Comparison of ENCODE assay signal across 10 cellular contexts in the genomic region with DNA sequence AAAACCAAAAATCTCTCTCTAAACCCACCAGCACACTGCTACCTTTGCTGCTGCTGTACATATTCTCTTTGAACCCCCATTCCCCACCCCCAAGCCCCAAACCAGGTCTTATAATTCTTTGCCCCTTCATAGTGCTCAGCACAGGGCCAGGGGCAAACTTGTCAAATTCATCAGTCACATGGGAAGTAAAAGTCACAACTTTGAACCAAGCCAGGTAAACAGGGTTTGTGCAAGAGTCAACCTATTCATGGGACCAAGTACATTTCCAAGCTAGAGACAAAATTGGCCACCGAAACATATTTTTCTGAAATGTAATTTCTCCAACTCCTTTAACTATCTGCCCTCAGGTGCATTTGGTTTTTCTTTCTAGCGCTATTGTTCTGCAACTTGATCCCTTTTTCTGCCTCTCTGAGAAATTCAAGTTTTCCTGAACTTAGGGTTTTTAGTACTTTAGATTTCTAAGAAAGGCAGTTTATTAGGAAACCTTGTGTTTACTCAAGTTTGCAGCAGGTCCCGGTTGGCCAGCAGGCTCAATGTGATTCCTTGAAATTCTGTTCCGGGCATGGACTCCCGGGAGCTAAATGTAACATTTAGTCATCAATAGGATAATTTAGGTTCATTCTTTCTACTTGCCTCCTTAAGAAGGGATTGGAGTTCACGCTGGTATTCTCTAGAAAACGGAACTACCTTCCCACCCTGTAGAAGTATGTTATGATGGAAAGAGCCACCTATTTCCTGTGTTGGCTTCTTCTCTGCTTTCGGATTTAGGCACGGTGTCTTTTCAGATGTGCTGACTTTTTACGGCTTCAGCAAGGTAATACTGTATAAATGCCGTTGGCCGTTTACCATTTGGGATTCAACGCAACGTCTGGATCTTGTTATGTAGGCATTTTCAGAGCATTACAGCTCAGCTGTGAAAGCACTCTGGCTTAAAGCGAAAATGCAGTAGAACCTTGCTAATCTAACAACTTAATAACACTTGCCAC.
DNase-seq lines count a peak whose midpoint lies in the region; ATAC-seq, FAIRE-seq and TF ChIP-seq lines count a peak whose summit lies in the region.
"Had no signal": no experiment of that assay in that cellular context is flagged by ENCODE, and none has a peak within 500 bp of the region (broad histone marks: within the 10 kb centered on the region; RNA-seq: fewer than 3 reads in every experiment).

No MANE protein-coding gene starts in this region.

- no peak overlapping the region for H3K9ac ChIP-seq in mesendoderm (ENCODE audit: low read length)

- H3K4ac ChIP-seq in mesendoderm (ENCODE audit: low read depth, low read length), result no peak overlapping the region

- no peaks in the 10 kb centered on the region for H3K79me2 ChIP-seq in mesendoderm (ENCODE audit: control insufficient read depth, insufficient read depth, low read length)

- peak overlapping the region; percentile 34 for H3K4me3 ChIP-seq in AG04449 (ENCODE audit: low read depth, low read length)
- H3K4me3 ChIP-seq in mesendoderm (ENCODE audit: low read length), result no peak overlapping the region
- no peak overlapping the region for H3K4me3 ChIP-seq in left lung

- POLR2A ChIA-PET in AG04449 (lab: Yijun Ruan, JAX), result no interaction called here

- peaks cover 3% of the 10 kb centered on the region for H3K4me1 ChIP-seq in mesendoderm (ENCODE audit: control insufficient read depth, low read depth, low read length)
- peaks cover 3 to 53% of the 10 kb centered on the region in 2 donors for H3K4me1 ChIP-seq in left lung

- no peaks in the 10 kb centered on the region for H3K36me3 ChIP-seq in mesendoderm (ENCODE audit: control insufficient read depth, insufficient read depth, low read length)
- no peaks in the 10 kb centered on the region for H3K36me3 ChIP-seq in left lung

- no CpG with 5 or more reads among the region's 15 CpGs for WGBS in mesendoderm (ENCODE audit: extremely low coverage, insufficient coverage, low lambda C conversion rate)

- H3K27ac ChIP-seq in mesendoderm (ENCODE audit: low read depth, low read length) (no peak overlapping the region), left lung (peak overlapping the region in 1 of 2 donors; percentile 73)

- H2BK120ac ChIP-seq in mesendoderm (ENCODE audit: low read depth, low read length), result no peak overlapping the region

- no peak overlapping the region for H3K4me3 Mint-ChIP-seq in nephron progenitor cell

- no peak overlapping the region for H4K8ac ChIP-seq in mesendoderm (ENCODE audit: low read depth, low read length)

- peaks cover 28% of the 10 kb centered on the region for H3K4me1 Mint-ChIP-seq in nephron progenitor cell

- no peak for ATAC-seq in left lung

- H4K5ac ChIP-seq in mesendoderm (ENCODE audit: low read length), result no peak overlapping the region

- H3K27me3 Mint-ChIP-seq in nephron progenitor cell (ENCODE audit: low read depth, poor library complexity), result peaks cover 17% of the 10 kb centered on the region

- no peak overlapping the region for H2BK15ac ChIP-seq in mesendoderm (replicated peaks; ENCODE audit: low read depth)

- H3K23ac ChIP-seq in mesendoderm (ENCODE audit: low read length), result no peak overlapping the region

- no peak overlapping the region for H2BK5ac ChIP-seq in mesendoderm (ENCODE audit: low read length)

- no peak overlapping the region for H2AK5ac ChIP-seq in mesendoderm (ENCODE audit: low read length)

- no peaks in the 10 kb centered on the region for H3K9me3 ChIP-seq in left lung

- no peak for DNase-seq in AG04449 (ENCODE audit: low read depth, low spot score)
- peak; percentile 18 for DNase-seq in GM19239 (ENCODE audit: insufficient read length, low spot score)
- peak; percentile 14 for DNase-seq in amniotic stem cell (lab: John Stamatoyannopoulos, UW)
- DNase-seq in mesendoderm, result peak; percentile 10
- DNase-seq in nephron progenitor cell, result no peak
- DNase-seq in RCC 7860 (ENCODE audit: low spot score), result no peak
- DNase-seq in inferior parietal cortex (ENCODE audit: extremely low spot score), result no peak
- DNase-seq in left lung, result no peak
- DNase-seq: left cardiac atrium had no signal

- intact Hi-C loops in left lung (cut with DNase I), result no loop called here

- CTCF ChIA-PET in AG04449 (lab: Yijun Ruan, JAX), result no interaction called here

- no peaks in the 10 kb centered on the region for H3K9me3 Mint-ChIP-seq in nephron progenitor cell

- no peak overlapping the region for H3K18ac ChIP-seq in mesendoderm (ENCODE audit: low read length)

- no peaks in the 10 kb centered on the region for H3K79me1 ChIP-seq in mesendoderm (ENCODE audit: low read length)

- H3K36me3 Mint-ChIP-seq in nephron progenitor cell (ENCODE audit: low read depth), result no peaks in the 10 kb centered on the region

- FAIRE-seq in GM19239 (lab: Jason Lieb, UNC) (peak; percentile 78), RCC 7860 (lab: Jason Lieb, UNC) (no peak)
- FAIRE-seq: D721Med had no signal

- no peak overlapping the region for H3K56ac ChIP-seq in mesendoderm (ENCODE audit: low read length)

- H3K4me2 ChIP-seq in mesendoderm (ENCODE audit: low read length), result no peak overlapping the region

- H3K27ac Mint-ChIP-seq in nephron progenitor cell, result no peak overlapping the region

- H3K27me3 ChIP-seq in mesendoderm (ENCODE audit: insufficient read depth, low read length, poor library complexity) (no peaks in the 10 kb centered on the region), left lung (no peaks in the 10 kb centered on the region)

- TF ChIP-seq CTCF in AG04449 (IDR thresholded peaks at IDR 0.05; ENCODE audit: insufficient read depth, low read length, missing control alignments) (no peak), nephron progenitor cell (IDR thresholded peaks at IDR 0.05) (no peak), left lung (IDR thresholded peaks at IDR 0.05) (no peak)

Comparison
In these comparisons a context has a peak if more than half of its experiments do, and no peak if none do; other contexts are left out.
1. DNase-seq: peak in GM19239 (single experiment), amniotic stem cell (single experiment) and mesendoderm (single experiment); none in AG04449 (single experiment), nephron progenitor cell (single experiment), RCC 7860 (single experiment), inferior parietal cortex (single experiment) and left lung (0 of 2).